ENCODE assay signal across 23 cellular contexts in genomic region chr4:84378277-84378838, GRCh38.
"Had no signal": no experiment of that assay in that cellular context is flagged by ENCODE, and none has a peak within 500 bp of the region (broad histone marks: within the 10 kb centered on the region; RNA-seq: fewer than 3 reads in every experiment).

No MANE protein-coding gene starts in this region.

- FAIRE-seq: astrocyte had no signal

- H3K4me2 ChIP-seq: SK-N-SH had no signal

- ATAC-seq: activated CD4-positive, CD25-positive, alpha-beta regulatory T cell treated with anti-CD3 and anti-CD28 coated beads, Interleukin-2, amount 50 U/mL, for 24 hours; activated CD8-positive, alpha-beta T cell treated with anti-CD3 and anti-CD28 coated beads, Interleukin-2, amount 10 ng/mL, durations not matched to agents 7 days and 5 days; Panc1; Right ventricle myocardium inferior had no signal

- DNase-seq: activated CD4-positive, alpha-beta T cell treated with anti-CD3 and anti-CD28 coated beads for 4 hours; activated CD8-positive, alpha-beta memory T cell treated with anti-CD3 and anti-CD28 coated beads, Interleukin-2, amount 50 U/mL, for 48 hours; activated CD8-positive, alpha-beta T cell treated with anti-CD3 and anti-CD28 coated beads, Interleukin-2, amount 10 ng/mL, durations not matched to agents 7 days and 5 days; activated effector memory CD4-positive, alpha-beta T cell treated with Interleukin-2 at 50 U/mL for 16 hours; activated naive CD4-positive, alpha-beta T cell; activated T-cell treated with anti-CD3 and anti-CD28 coated beads, Interleukin-2, amount 50 U/mL, for 1 hour; Kasumi-1; NCI-H1436 treated with DMSO at 0.1 percent for 48 hours; NCI-H187; NCI-H2081; NCI-H510A treated with DMSO at 0.1 percent for 48 hours; NCI-H69; NK-92 treated with Interleukin-12 subunit alpha and Interleukin-12 subunit beta, amount 100 ng/mL, for 24 hours; OCI-M1; RPMI8226; SJCRH30; SK-N-SH; T-helper 1 cell; WERI-Rb-1 had no signal

- H3K4me3 ChIP-seq: SJCRH30 had no signal

- H3K9me3 ChIP-seq: SJCRH30, SK-N-SH had no signal

- H3K4me1 ChIP-seq: SJCRH30 had no signal

- H3K9ac ChIP-seq: SK-N-SH had no signal

- H3K27ac ChIP-seq: SJCRH30, WERI-Rb-1 had no signal

- H3K36me3 ChIP-seq: SJCRH30, WERI-Rb-1 had no signal
